1 cellular context compared by ENCODE assay signal in the genomic region with DNA sequence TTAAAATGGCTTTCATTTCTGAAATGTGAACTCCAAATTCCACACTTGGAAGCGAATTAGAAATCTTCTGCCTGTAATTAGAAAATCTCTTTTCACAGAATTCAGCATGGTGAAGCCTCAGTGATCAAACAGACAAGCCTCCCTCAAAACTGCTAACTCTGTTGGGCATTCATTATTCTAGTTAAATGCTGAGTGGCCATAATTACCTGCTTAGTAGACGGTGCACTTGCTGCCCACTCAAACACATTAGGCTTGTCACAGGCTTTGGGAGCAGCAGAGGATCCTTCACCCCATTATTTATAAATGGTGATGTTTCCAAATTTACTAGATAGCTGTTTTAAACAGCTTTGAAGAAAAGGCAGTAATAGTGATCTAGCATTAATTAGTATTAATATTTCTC.
A peak's percentile ranks its signal among the peaks of the same experiment; 100 is the strongest.
TF ChIP-seq lines count a peak whose summit lies in the region.

No MANE protein-coding gene starts in this region.

TF ChIP-seq in HepG2, 621 proteins besides CTCF, POLR2A, EP300 and RAD21 (continued from another document):
- TF ChIP-seq, protein P1, sequence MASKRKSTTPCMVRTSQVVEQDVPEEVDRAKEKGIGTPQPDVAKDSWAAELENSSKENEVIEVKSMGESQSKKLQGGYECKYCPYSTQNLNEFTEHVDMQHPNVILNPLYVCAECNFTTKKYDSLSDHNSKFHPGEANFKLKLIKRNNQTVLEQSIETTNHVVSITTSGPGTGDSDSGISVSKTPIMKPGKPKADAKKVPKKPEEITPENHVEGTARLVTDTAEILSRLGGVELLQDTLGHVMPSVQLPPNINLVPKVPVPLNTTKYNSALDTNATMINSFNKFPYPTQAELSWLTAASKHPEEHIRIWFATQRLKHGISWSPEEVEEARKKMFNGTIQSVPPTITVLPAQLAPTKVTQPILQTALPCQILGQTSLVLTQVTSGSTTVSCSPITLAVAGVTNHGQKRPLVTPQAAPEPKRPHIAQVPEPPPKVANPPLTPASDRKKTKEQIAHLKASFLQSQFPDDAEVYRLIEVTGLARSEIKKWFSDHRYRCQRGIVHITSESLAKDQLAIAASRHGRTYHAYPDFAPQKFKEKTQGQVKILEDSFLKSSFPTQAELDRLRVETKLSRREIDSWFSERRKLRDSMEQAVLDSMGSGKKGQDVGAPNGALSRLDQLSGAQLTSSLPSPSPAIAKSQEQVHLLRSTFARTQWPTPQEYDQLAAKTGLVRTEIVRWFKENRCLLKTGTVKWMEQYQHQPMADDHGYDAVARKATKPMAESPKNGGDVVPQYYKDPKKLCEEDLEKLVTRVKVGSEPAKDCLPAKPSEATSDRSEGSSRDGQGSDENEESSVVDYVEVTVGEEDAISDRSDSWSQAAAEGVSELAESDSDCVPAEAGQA (IDR thresholded peaks at IDR 0.05; ENCODE audit: low read depth), result no peak
- TF ChIP-seq, protein P1 (CRISPR knock-in tag; IDR thresholded peaks at IDR 0.05; ENCODE audit: borderline replicate concordance), result no peak
- TF ChIP-seq ZNF282 (IDR thresholded peaks at IDR 0.05; ENCODE audit: partially characterized antibody), result no peak
- no peak for TF ChIP-seq ZNF501 (CRISPR knock-in tag; IDR thresholded peaks at IDR 0.05)
- TF ChIP-seq MAFF (IDR thresholded peaks at IDR 0.05; ENCODE audit: low read depth, low read length), result peak; percentile 53; the same call in 1 of the 2 replicates
- no peak for TF ChIP-seq ZKSCAN1 (IDR thresholded peaks at IDR 0.05; ENCODE audit: low read length)
- TF ChIP-seq HDAC2 (CRISPR knock-in tag; IDR thresholded peaks at IDR 0.05), result no peak
- no peak for TF ChIP-seq HNRNPLL (IDR thresholded peaks at IDR 0.05; ENCODE audit: low read depth, low read length, poor library complexity, severe bottlenecking)
